In genomic region chr20:32925481-32926196, GRCh38 we compare ENCODE assay signal across 35 cellular contexts.
"Had no signal": no experiment of that assay in that cellular context is flagged by ENCODE, and none has a peak within 500 bp of the region (broad histone marks: within the 10 kb centered on the region; RNA-seq: fewer than 3 reads in every experiment).

No MANE protein-coding gene starts in this region.

- H3K4me1 ChIP-seq: adrenal gland, body of pancreas, breast epithelium, Peyer's patch had no signal

- H3K4me3 ChIP-seq: adrenal gland, body of pancreas, breast epithelium, Peyer's patch had no signal

- H3K9me3 ChIP-seq: adrenal gland, body of pancreas, breast epithelium, Peyer's patch had no signal

- H3K4me1 Mint-ChIP-seq: activated B cell treated with CpG ODN at 0.5 μM for 24 hours had no signal

- H3K9me3 Mint-ChIP-seq: activated B cell treated with CpG ODN at 0.5 μM for 24 hours; activated CD8-positive, alpha-beta T cell treated with anti-CD3 and anti-CD28 coated beads for 36 hours; activated naive CD4-positive, alpha-beta T cell treated with anti-CD3 and anti-CD28 coated beads for 36 hours; activated naive CD4-positive, alpha-beta T cell treated with anti-CD3 and anti-CD28 coated beads, Interleukin-2, amount 50 U/mL, for 72 hours; activated T-cell treated with anti-CD3 and anti-CD28 coated beads, Interleukin-2, amount 50 U/mL, for 4 hours; activated T-helper 1 cell treated with anti-CD3 and anti-CD28 coated beads, Interleukin-12 subunit alpha, Interleukin-12 subunit beta, Interleukin-2, Interleukin-4 antibody, amounts not matched to agents 30 ng/mL and 10 ng/mL and 1 ng/mL, durations not matched to agents 14 hours and 24 hours and 36 hours had no signal

- H3K36me3 ChIP-seq: adrenal gland, breast epithelium, Peyer's patch had no signal

- H3K27me3 ChIP-seq: adrenal gland, body of pancreas, breast epithelium, Peyer's patch had no signal

- H3K27ac Mint-ChIP-seq: activated B cell treated with CpG ODN at 0.5 μM for 24 hours; activated CD8-positive, alpha-beta T cell treated with anti-CD3 and anti-CD28 coated beads for 36 hours; activated naive CD4-positive, alpha-beta T cell treated with anti-CD3 and anti-CD28 coated beads for 36 hours; activated naive CD4-positive, alpha-beta T cell treated with anti-CD3 and anti-CD28 coated beads, Interleukin-2, amount 50 U/mL, for 72 hours; activated T-helper 1 cell treated with anti-CD3 and anti-CD28 coated beads, Interleukin-12 subunit alpha, Interleukin-12 subunit beta, Interleukin-2, Interleukin-4 antibody, amounts not matched to agents 30 ng/mL and 10 ng/mL and 1 ng/mL, durations not matched to agents 14 hours and 24 hours and 36 hours had no signal

- H3K9ac ChIP-seq: KMS-11 had no signal

- H3K27me3 Mint-ChIP-seq: activated B cell treated with CpG ODN at 0.5 μM for 24 hours; activated CD8-positive, alpha-beta T cell treated with anti-CD3 and anti-CD28 coated beads for 36 hours had no signal

- H3K27ac ChIP-seq: adrenal gland, body of pancreas, breast epithelium, KMS-11, Peyer's patch, VCaP had no signal

- H3K4me3 Mint-ChIP-seq: activated B cell treated with CpG ODN at 0.5 μM for 24 hours; activated CD8-positive, alpha-beta T cell treated with anti-CD3 and anti-CD28 coated beads for 36 hours; activated naive CD4-positive, alpha-beta T cell treated with anti-CD3 and anti-CD28 coated beads for 36 hours; activated T-cell treated with anti-CD3 and anti-CD28 coated beads, Interleukin-2, amount 50 U/mL, for 4 hours; activated T-helper 1 cell treated with anti-CD3 and anti-CD28 coated beads, Interleukin-12 subunit alpha, Interleukin-12 subunit beta, Interleukin-2, Interleukin-4 antibody, amounts not matched to agents 30 ng/mL and 10 ng/mL and 1 ng/mL, durations not matched to agents 14 hours and 24 hours and 36 hours had no signal

- H3K36me3 Mint-ChIP-seq: activated naive CD4-positive, alpha-beta T cell treated with anti-CD3 and anti-CD28 coated beads, Interleukin-2, amount 50 U/mL, for 72 hours had no signal

- H3K4me2 ChIP-seq: KMS-11 had no signal

- ATAC-seq: activated CD8-positive, alpha-beta T cell treated with anti-CD3 and anti-CD28 coated beads for 36 hours; activated naive CD4-positive, alpha-beta T cell treated with anti-CD3 and anti-CD28 coated beads, Interleukin-2, amount 50 U/mL, for 72 hours; activated T-cell treated with anti-CD3 and anti-CD28 coated beads, Interleukin-2, amount 50 U/mL, for 4 hours; body of pancreas; PC-3; Right ventricle myocardium inferior had no signal

- DNase-seq: activated B cell treated with CpG ODN at 0.5 μM for 24 hours; activated CD4-positive, alpha-beta T cell treated with anti-CD3 and anti-CD28 coated beads for 4 hours; activated CD4-positive, alpha-beta T cell treated with anti-CD3 and anti-CD28 coated beads, Interleukin-2, amount 50 U/mL, for 4 hours; activated CD4-positive, CD25-positive, alpha-beta regulatory T cell treated with anti-CD3 and anti-CD28 coated beads, Interleukin-2, amount 50 U/mL, for 72 hours; activated CD8-positive, alpha-beta T cell treated with anti-CD3 and anti-CD28 coated beads for 36 hours; activated gamma-delta T cell treated with Interleukin-2 at 50 U/mL for 16 hours; activated naive CD4-positive, alpha-beta T cell treated with anti-CD3 and anti-CD28 coated beads for 36 hours; activated T-cell treated with anti-CD3 and anti-CD28 coated beads for 4 hours; activated T-cell treated with anti-CD3 and anti-CD28 coated beads, Interleukin-2, amount 50 U/mL, for 4 hours; adrenal gland; body of pancreas; MM.1S; MV-4-11; NCI-H1092; NCI-H1436 treated with DMSO at 0.1 percent for 48 hours; NCI-H1694 treated with DMSO at 0.1 percent for 48 hours; NCI-H2029; NCI-H345; NCI-H526; NCI-H748 treated with DMSO at 0.1 percent for 48 hours; NK-92 treated with Interleukin-12 subunit alpha and Interleukin-12 subunit beta, amount 100 ng/mL, for 24 hours; PC-3; Peyer's patch; RPMI8226; SIG-M5; SW 1271; T-helper 1 cell; T-helper 2 cell; T-helper 9 cell had no signal
